1 cellular context compared by ENCODE assay signal in genomic region chr1:42311138-42311537, GRCh38.
TF ChIP-seq lines count a peak whose summit lies in the region.

No MANE protein-coding gene starts in this region.

TF ChIP-seq in GM23338, 12 proteins besides CTCF, POLR2A, EP300 and RAD21 (continued from another document):
- TF ChIP-seq ZNF462 (CRISPR knock-in tag; IDR thresholded peaks at IDR 0.05), result no peak
- TF ChIP-seq JUNB (IDR thresholded peaks at IDR 0.05; ENCODE audit: unreplicated experiment), result no peak
- TF ChIP-seq EZH2phosphoT487 (IDR thresholded peaks at IDR 0.05; ENCODE audit: unreplicated experiment), result no peak
- no peak for TF ChIP-seq ETS1 (IDR thresholded peaks at IDR 0.05)
- TF ChIP-seq POLR2AphosphoS5 (IDR thresholded peaks at IDR 0.05; ENCODE audit: low read depth), result no peak
TF ChIP-seq in GM23338: peak in this region for 0.
